18 cellular contexts compared by ENCODE assay signal in the genomic region with DNA sequence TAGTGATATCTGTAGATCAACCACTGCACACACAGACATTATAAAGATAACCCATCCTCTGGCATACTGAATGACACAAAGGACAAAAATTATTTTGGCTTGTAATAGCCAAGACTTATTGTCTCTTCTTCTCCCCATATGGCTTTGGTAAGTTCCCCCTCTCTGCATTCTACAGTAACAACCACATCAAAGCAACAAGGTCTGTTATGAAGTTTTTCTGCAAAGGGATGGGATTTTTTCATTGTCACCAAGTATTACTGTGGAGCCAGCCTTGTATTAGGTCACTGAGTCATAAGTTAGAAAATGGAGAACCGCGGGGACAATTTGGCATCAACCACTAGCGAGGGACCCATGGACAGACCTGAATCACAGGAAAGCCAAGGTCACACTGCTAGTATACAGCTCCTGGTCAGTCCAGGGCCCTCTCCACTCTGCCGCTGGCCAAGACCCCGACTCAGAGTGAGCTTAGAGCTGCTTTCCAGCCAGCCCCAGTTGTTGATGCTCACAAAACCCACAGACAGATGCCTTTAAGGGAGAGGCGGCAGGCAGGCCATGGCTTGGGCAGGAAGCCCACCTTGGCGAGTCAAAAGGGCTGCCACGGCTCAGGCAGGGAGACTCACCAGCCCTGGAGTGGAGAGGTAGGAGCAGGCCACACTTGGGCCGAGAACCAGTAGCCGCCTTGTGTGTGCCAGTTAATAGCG. TPM values are rescaled to one million over a fixed set of nuclear protein-coding genes. Genes with fewer than 3 reads are reported as not detected.
A peak's percentile ranks its signal among the peaks of the same experiment; 100 is the strongest.
DNase-seq lines count a peak whose midpoint lies in the region; ATAC-seq, FAIRE-seq and TF ChIP-seq lines count a peak whose summit lies in the region.
"Had no signal": no experiment of that assay in that cellular context is flagged by ENCODE, and none has a peak within 500 bp of the region (broad histone marks: within the 10 kb centered on the region; RNA-seq: fewer than 3 reads in every experiment).

No MANE protein-coding gene starts in this region.

- CTCF ChIA-PET in activated naive CD4-positive, alpha-beta T cell treated with anti-CD3 and anti-CD28 coated beads, Interleukin-2, amount 10 ng/mL, durations not matched to agents 7 days and 5 days (lab: Charles Lee), result no interaction called here
- CTCF ChIA-PET in K562 (lab: Yijun Ruan, JAX; ENCODE audit: low intra/inter-chr PET ratio), result interaction anchor here (0.5 kb wide), 1 partner anchor 16 kb away, joined by 3 read pairs; no protein-coding TSS in a partner anchor

- peaks cover 48% of the 10 kb centered on the region for H3K4me1 Mint-ChIP-seq in activated naive CD4-positive, alpha-beta T cell treated with anti-CD3 and anti-CD28 coated beads, Interleukin-2, amount 10 ng/mL, durations not matched to agents 7 days and 5 days
- peaks cover 34% of the 10 kb centered on the region for H3K4me1 Mint-ChIP-seq in stimulated activated effector memory CD8-positive, alpha-beta T cell treated with anti-CD3 and anti-CD28 coated beads, Interleukin-12 subunit alpha, Interleukin-12 subunit beta, amount 100 ng/mL, for 72 hours

- H3K9me3 ChIP-seq in Loucy (ENCODE audit: insufficient read depth, low read depth, low read length) (no peaks in the 10 kb centered on the region), K562 (replicated peaks; ENCODE audit: control insufficient read depth, insufficient read depth, low read depth, low read length) (no peaks in the 10 kb centered on the region), kidney (ENCODE audit: control insufficient read depth in 1 of 2, low read length in 2 of 2) (no peaks in the 10 kb centered on the region)
- H3K9me3 ChIP-seq: A549 had no signal

- H3K36me3 ChIP-seq in Loucy (ENCODE audit: insufficient read depth, low read length), result peaks cover 71% of the 10 kb centered on the region
- H3K36me3 ChIP-seq in K562 (ENCODE audit: control insufficient read depth, insufficient read depth, low read length), result peaks cover 98% of the 10 kb centered on the region
- peaks cover 59 to 65% of the 10 kb centered on the region in 2 donors for H3K36me3 ChIP-seq in kidney (ENCODE audit: control insufficient read depth in 1 of 2, insufficient read depth in 2 of 2, low read length in 2 of 2)

- POLR2A ChIA-PET in K562 (lab: Yijun Ruan, JAX), result interaction anchor here (1.5 to 2.7 kb wide), 2 partner anchors 9 to 15 kb away, joined by 3 to 15 read pairs; no protein-coding TSS in a partner anchor

- in situ Hi-C loops in K562 (cut with MboI), result no loop called here

- H3K4me3 ChIP-seq in Loucy (ENCODE audit: low read length, poor library complexity, severe bottlenecking) (no peak overlapping the region), K562 (no peak overlapping the region), kidney (ENCODE audit: low read length in 2 of 2) (no peak overlapping the region)
- H3K4me3 ChIP-seq: A549 had no signal

- TF ChIP-seq RAD21 in K562 (CRISPR knock-in tag; conservative IDR thresholded peaks at IDR 0.05 in 1 of 2, IDR thresholded peaks at IDR 0.05 in 1 of 2), result no peak

- no peak overlapping the region for H3K4me3 Mint-ChIP-seq in activated naive CD4-positive, alpha-beta T cell treated with anti-CD3 and anti-CD28 coated beads, Interleukin-2, amount 10 ng/mL, durations not matched to agents 7 days and 5 days
- no peak overlapping the region for H3K4me3 Mint-ChIP-seq in stimulated activated effector memory CD8-positive, alpha-beta T cell treated with anti-CD3 and anti-CD28 coated beads, Interleukin-12 subunit alpha, Interleukin-12 subunit beta, amount 100 ng/mL, for 72 hours
- H3K4me3 Mint-ChIP-seq: CD4-positive, alpha-beta memory T cell had no signal

- no TSS peak for BruUV-seq in K562 (replicated peaks; lab: Mats Ljungman, UMichigan)

- peaks cover 89% of the 10 kb centered on the region for H4K20me1 ChIP-seq in Loucy (ENCODE audit: insufficient read depth, low read length, poor library complexity, severe bottlenecking)
- peaks cover 49% of the 10 kb centered on the region for H4K20me1 ChIP-seq in K562 (replicated peaks; ENCODE audit: control insufficient read depth, insufficient read depth, low read length)

- peaks cover 48% of the 10 kb centered on the region for H3K4me1 ChIP-seq in Loucy (ENCODE audit: insufficient read depth, low read length, poor library complexity, severe bottlenecking)
- peaks cover 13 to 24% of the 10 kb centered on the region in 2 experiments; a peak in 4 of 5 replicates for H3K4me1 ChIP-seq in K562 (replicated peaks in 1 of 2; ENCODE audit: control insufficient read depth in 2 of 2, insufficient read depth in 2 of 2, low read length in 2 of 2)
- H3K4me1 ChIP-seq in kidney (ENCODE audit: control insufficient read depth in 1 of 2, insufficient read depth in 1 of 2, low read depth in 1 of 2, low read length in 2 of 2), result peaks cover 20 to 22% of the 10 kb centered on the region in 2 donors

- H3K9me1 ChIP-seq in K562 (ENCODE audit: control insufficient read depth, insufficient read depth, low read length), result peaks cover 16% of the 10 kb centered on the region

- H3K27ac ChIP-seq in K562 (ENCODE audit: extremely low read depth, low read depth, low read length), result no peak overlapping the region
- no peak overlapping the region for H3K27ac ChIP-seq in kidney (ENCODE audit: low read depth in 2 of 2, low read length in 2 of 2)
- H3K27ac ChIP-seq: A549, KMS-11 had no signal

- TF ChIP-seq EP300 in K562 (IDR thresholded peaks at IDR 0.05; ENCODE audit: low read length), result no peak

- no peak for FAIRE-seq in K562 (lab: Jason Lieb, UNC)
- no peak for FAIRE-seq in kidney (lab: Jason Lieb, UNC)
- FAIRE-seq: A549, GM12892, RCC 7860 had no signal

- H3K79me2 ChIP-seq in Loucy (ENCODE audit: insufficient read depth, low read length) (peaks cover 92% of the 10 kb centered on the region), K562 (ENCODE audit: control insufficient read depth, insufficient read depth, low read length) (peaks cover 86% of the 10 kb centered on the region)

- TF ChIP-seq POLR2A in K562 (conservative IDR thresholded peaks at IDR 0.05), result no peak

- no peaks in the 10 kb centered on the region for H3F3A ChIP-seq in Loucy (ENCODE audit: low read depth)

- H3K27ac Mint-ChIP-seq in activated naive CD4-positive, alpha-beta T cell treated with anti-CD3 and anti-CD28 coated beads, Interleukin-2, amount 50 U/mL, for 72 hours, result peak overlapping the region; percentile 75 to 79
- no peak overlapping the region for H3K27ac Mint-ChIP-seq in activated naive CD4-positive, alpha-beta T cell treated with anti-CD3 and anti-CD28 coated beads, Interleukin-2, amount 10 ng/mL, durations not matched to agents 7 days and 5 days
- peak overlapping the region; percentile 29 for H3K27ac Mint-ChIP-seq in stimulated activated effector memory CD8-positive, alpha-beta T cell treated with anti-CD3 and anti-CD28 coated beads, Interleukin-12 subunit alpha, Interleukin-12 subunit beta, amount 100 ng/mL, for 72 hours

- no peaks in the 10 kb centered on the region for H3K27me3 Mint-ChIP-seq in activated naive CD4-positive, alpha-beta T cell treated with anti-CD3 and anti-CD28 coated beads, Interleukin-2, amount 10 ng/mL, durations not matched to agents 7 days and 5 days
- H3K27me3 Mint-ChIP-seq: CD4-positive, alpha-beta memory T cell had no signal

- intact Hi-C loops in K562 (cut with micrococcal nuclease) (no loop called here), kidney (cut with DNase I) (no loop called here)

- H3K36me3 Mint-ChIP-seq in activated naive CD4-positive, alpha-beta T cell treated with anti-CD3 and anti-CD28 coated beads, Interleukin-2, amount 50 U/mL, for 72 hours, result peaks cover 48 to 63% of the 10 kb centered on the region in 2 donors
- peaks cover 81% of the 10 kb centered on the region for H3K36me3 Mint-ChIP-seq in activated naive CD4-positive, alpha-beta T cell treated with anti-CD3 and anti-CD28 coated beads, Interleukin-2, amount 10 ng/mL, durations not matched to agents 7 days and 5 days
- H3K36me3 Mint-ChIP-seq in stimulated activated effector memory CD8-positive, alpha-beta T cell treated with anti-CD3 and anti-CD28 coated beads, Interleukin-12 subunit alpha, Interleukin-12 subunit beta, amount 100 ng/mL, for 72 hours, result peaks cover 100% of the 10 kb centered on the region

- H3K4me2 ChIP-seq in Loucy (ENCODE audit: low read depth, low read length, poor library complexity, severe bottlenecking), result peak overlapping the region; percentile 99
- H3K4me2 ChIP-seq in K562 (ENCODE audit: insufficient read depth, low read length), result no peak overlapping the region
- H3K4me2 ChIP-seq: A549, KMS-11 had no signal

- TF ChIP-seq CTCF in Loucy (conservative IDR thresholded peaks at IDR 0.05; ENCODE audit: low read length) (no peak), K562 (IDR thresholded peaks at IDR 0.05 in 2 of 3, conservative IDR thresholded peaks at IDR 0.05 in 1 of 3; ENCODE audit: insufficient read depth in 2 of 3, low read depth in 1 of 3, low read length in 3 of 3) (no peak), kidney (IDR thresholded peaks at IDR 0.05; ENCODE audit: borderline replicate concordance, extremely low read depth, insufficient read depth) (no peak)

- DNase-seq in activated naive CD4-positive, alpha-beta T cell treated with anti-CD3 and anti-CD28 coated beads, Interleukin-2, amount 50 U/mL, for 72 hours (ENCODE audit: low spot score in 2 of 2), result no peak
- DNase-seq in activated naive CD4-positive, alpha-beta T cell treated with anti-CD3 and anti-CD28 coated beads, Interleukin-2, amount 10 ng/mL, durations not matched to agents 7 days and 5 days, result no peak
- DNase-seq in K562 (ENCODE audit: extremely low read depth in 1 of 4, low spot score in 3 of 4), result no peak
- DNase-seq in stimulated activated effector memory CD8-positive, alpha-beta T cell treated with anti-CD3 and anti-CD28 coated beads, Interleukin-12 subunit alpha, Interleukin-12 subunit beta, amount 100 ng/mL, for 72 hours (ENCODE audit: low spot score in 2 of 2), result no peak
- no peak for DNase-seq in kidney
- DNase-seq: CD4-positive, alpha-beta memory T cell; GOT3; NCI-H1092 treated with DMSO at 0.1 percent for 48 hours; NCI-H1694; NCI-H2081 treated with DMSO at 0.1 percent for 48 hours; NK-92 treated with Interleukin-12 subunit alpha and Interleukin-12 subunit beta, amount 100 ng/mL, for 24 hours had no signal

- H3K27me3 ChIP-seq in Loucy (ENCODE audit: insufficient read depth, low read length, poor library complexity, severe bottlenecking) (no peaks in the 10 kb centered on the region), K562 (ENCODE audit: control insufficient read depth in 2 of 2, insufficient read depth in 2 of 2, low read length in 2 of 2) (no peaks in the 10 kb centered on the region)

- no peak for ATAC-seq in activated naive CD4-positive, alpha-beta T cell treated with anti-CD3 and anti-CD28 coated beads, Interleukin-2, amount 50 U/mL, for 72 hours
- ATAC-seq in K562 (no peak), GM21786 (IDR thresholded peaks at IDR 0.05; ENCODE audit: unreplicated experiment) (no peak)
- no peak for ATAC-seq in stimulated activated effector memory CD8-positive, alpha-beta T cell treated with anti-CD3 and anti-CD28 coated beads, Interleukin-12 subunit alpha, Interleukin-12 subunit beta, amount 100 ng/mL, for 72 hours
- ATAC-seq: A549, Right ventricle myocardium inferior had no signal

- no peaks in the 10 kb centered on the region for H3K9me3 Mint-ChIP-seq in activated naive CD4-positive, alpha-beta T cell treated with anti-CD3 and anti-CD28 coated beads, Interleukin-2, amount 50 U/mL, for 72 hours
- H3K9me3 Mint-ChIP-seq in activated naive CD4-positive, alpha-beta T cell treated with anti-CD3 and anti-CD28 coated beads, Interleukin-2, amount 10 ng/mL, durations not matched to agents 7 days and 5 days, result no peaks in the 10 kb centered on the region
- no peaks in the 10 kb centered on the region for H3K9me3 Mint-ChIP-seq in stimulated activated effector memory CD8-positive, alpha-beta T cell treated with anti-CD3 and anti-CD28 coated beads, Interleukin-12 subunit alpha, Interleukin-12 subunit beta, amount 100 ng/mL, for 72 hours
- H3K9me3 Mint-ChIP-seq: CD4-positive, alpha-beta memory T cell had no signal

- over 99% methylated on average over 11 of the region's 11 CpGs for WGBS in K562 (ENCODE audit: insufficient coverage, low coverage, missing lambda C conversion rate)

- no peaks in the 10 kb centered on the region for H3K9me2 ChIP-seq in Loucy (replicated peaks; ENCODE audit: low read depth, low read length)

- no peak overlapping the region for H3K9ac ChIP-seq in Loucy (ENCODE audit: low read depth, low read length, poor library complexity, severe bottlenecking)
- H3K9ac ChIP-seq in K562 (ENCODE audit: insufficient read depth in 1 of 2, low read depth in 2 of 2, low read length in 2 of 2), result peak overlapping the region in 1 of 2 experiments; percentile 46; a peak in 1 of 4 replicates
- H3K9ac ChIP-seq in kidney (ENCODE audit: low read length in 2 of 2), result no peak overlapping the region
- H3K9ac ChIP-seq: KMS-11 had no signal

- H2AFZ ChIP-seq in Loucy (ENCODE audit: low read length) (no peak overlapping the region), K562 (ENCODE audit: low read depth, low read length) (no peak overlapping the region)

RNA-seq across cellular contexts. Expression of gene PABPC4, which starts 6.0 kb away (rescaled TPM):
- total RNA-seq in activated naive CD4-positive, alpha-beta T cell treated with anti-CD3 and anti-CD28 coated beads, Interleukin-2, amount 50 U/mL, for 72 hours, result 100 to 1,000 TPM; 168 to 287 TPM
- 568 TPM in 2 replicates for total RNA-seq in K562 (2011; cell fraction: chromatin; rRNA removed; ENCODE audit: low replicate concordance)
- total RNA-seq in K562 (2011; cell fraction: nucleolus; rRNA removed), result 333 and 358 TPM in 2 replicates
- 368 and 413 TPM in 2 replicates for total RNA-seq in K562 (2011; cell fraction: nucleoplasm; rRNA removed)
- total RNA-seq in K562 (2014; rRNA removed), result 207 and 244 TPM in 2 replicates
- 212 and 220 TPM in 2 replicates for total RNA-seq in K562 (2014; rRNA removed; fragmentation: Illumina TruSeq; extraction: Trizol)
- 169 and 175 TPM in 2 replicates for total RNA-seq in K562 (2015; rRNA removed; fragmentation: Illumina TruSeq; extraction: Trizol)
- 520 and 526 TPM in 2 replicates for total RNA-seq in K562 (2021)
- 145 and 147 TPM in 2 replicates for polyA plus RNA-seq in K562 (2011; rRNA removed)
- polyA plus RNA-seq in K562 (2011; cell fraction: cytosol; rRNA removed), result 136 and 188 TPM in 2 replicates
- polyA plus RNA-seq in K562 (2011; cell fraction: nucleus; rRNA removed), result 574 and 790 TPM in 2 replicates
- 240 and 315 TPM in 2 replicates for polyA plus RNA-seq in K562 (2012)
- 369 and 413 TPM in 2 replicates for polyA plus RNA-seq in K562 (2014; fragmentation: Illumina TruSeq; extraction: Trizol)
- 10 to 100 TPM; 77.7 to 88.4 TPM for polyA plus RNA-seq in K562 (2014; fragmentation: Nextera tagmentation; extraction: Ambion mirVana)
- polyA plus RNA-seq in K562 (2014; rRNA removed), result 264 and 303 TPM in 2 replicates
- polyA minus RNA-seq in K562 (2011; rRNA and poly(A)+ RNA removed), result 134 and 150 TPM in 2 replicates
- 197 and 243 TPM in 2 replicates for polyA minus RNA-seq in K562 (2011; cell fraction: cytosol; rRNA and poly(A)+ RNA removed)
- polyA minus RNA-seq in K562 (2011; cell fraction: nucleus; rRNA and poly(A)+ RNA removed), result 113 and 158 TPM in 2 replicates
- 168 TPM for total RNA-seq in kidney
- 60.5 TPM for polyA plus RNA-seq in kidney (ENCODE audit: insufficient read depth, low read depth, low replicate concordance)
